In the genomic region with DNA sequence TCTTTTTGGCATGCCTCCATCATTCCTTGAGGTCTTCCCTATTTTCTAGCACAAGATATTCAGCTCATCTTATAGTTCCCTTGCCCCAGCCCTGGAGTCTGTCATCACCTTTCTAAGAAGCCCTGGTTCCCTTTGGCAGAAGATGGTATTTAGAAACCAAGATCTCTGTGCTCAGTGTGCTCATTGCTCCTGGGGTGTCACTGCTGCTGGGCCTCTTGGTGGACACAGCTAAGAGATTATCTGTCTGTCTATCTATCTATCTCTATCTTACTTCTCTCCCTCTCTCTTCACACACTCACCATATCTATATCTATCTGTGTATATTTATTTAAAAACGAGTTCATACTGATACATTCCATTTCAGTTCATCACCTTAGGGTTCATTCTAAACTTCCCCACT, we compare ENCODE assay signal across 29 cellular contexts.
"Had no signal": no experiment of that assay in that cellular context is flagged by ENCODE, and none has a peak within 500 bp of the region (broad histone marks: within the 10 kb centered on the region; RNA-seq: fewer than 3 reads in every experiment).

No MANE protein-coding gene starts in this region.

- H3K9me3 ChIP-seq: testis, thoracic aorta, thyroid gland, transverse colon, upper lobe of right lung, uterus, vagina had no signal

- DNase-seq: stimulated activated CD4-positive, alpha-beta T cell treated with anti-CD3 and anti-CD28 coated beads, Interleukin-2, amount 100 ng/mL, for 48 hours; stimulated activated CD4-positive, alpha-beta T cell treated with anti-CD3 and anti-CD28 coated beads, Interleukin-4, amount 100 ng/mL, for 1 hour; stimulated activated CD4-positive, alpha-beta T cell treated with anti-CD3 and anti-CD28 coated beads, Interleukin-4, amount 100 ng/mL, for 24 hours; stimulated activated CD4-positive, alpha-beta T cell treated with anti-CD3 and anti-CD28 coated beads, Interleukin-4, amount 100 ng/mL, for 4 hours; stimulated activated CD8-positive, alpha-beta memory T cell treated with anti-CD3 and anti-CD28 coated beads, Interleukin-4, amount 100 ng/mL, for 48 hours; stimulated activated naive B cell treated with anti-CD40 and anti-IgM and Interleukin-4, amounts not matched to agents 10 μg/mL and 1 μg/mL and 100 μg/mL, for 72 hours; stimulated activated naive CD4-positive, alpha-beta T cell; stimulated activated naive CD4-positive, alpha-beta T cell treated with Interleukin-2 at 50 U/mL for 16 hours; stimulated activated naive CD8-positive, alpha-beta T cell treated with anti-CD3 and anti-CD28 coated beads, Interleukin-15, amount 100 ng/mL, for 72 hours; stimulated activated naive CD8-positive, alpha-beta T cell treated with anti-CD3 and anti-CD28 coated beads, Interleukin-15, Interleukin-2, amounts not matched to agents 100 U/mL and 50 U/mL, for 24 hours; stomach; substantia nigra; testis; thyroid gland; tibial artery; transverse colon; trophoblast cell; upper lobe of left lung; upper lobe of right lung; uterus had no signal

- H3K4me1 Mint-ChIP-seq: stimulated activated effector memory CD8-positive, alpha-beta T cell treated with anti-CD3 and anti-CD28 coated beads, Interleukin-12 subunit alpha, Interleukin-12 subunit beta, amount 100 ng/mL, for 72 hours; stimulated activated naive CD8-positive, alpha-beta T cell treated with anti-CD3 and anti-CD28 coated beads, Interleukin-15, amount 100 ng/mL, for 72 hours had no signal

- H3K36me3 Mint-ChIP-seq: stimulated activated effector memory CD8-positive, alpha-beta T cell treated with anti-CD3 and anti-CD28 coated beads, Interleukin-12 subunit alpha, Interleukin-12 subunit beta, amount 100 ng/mL, for 72 hours; type B pancreatic cell had no signal

- H3K4me1 ChIP-seq: testis, thyroid gland, upper lobe of right lung, uterus, vagina had no signal

- H3K4me3 Mint-ChIP-seq: stimulated activated effector memory CD8-positive, alpha-beta T cell treated with anti-CD3 and anti-CD28 coated beads, Interleukin-12 subunit alpha, Interleukin-12 subunit beta, amount 100 ng/mL, for 72 hours; stimulated activated memory B cell treated with anti-CD40 and anti-IgM and Interleukin-4, amounts not matched to agents 10 μg/mL and 1 μg/mL and 100 μg/mL, for 72 hours; stimulated activated naive B cell treated with anti-CD40 and anti-IgM and Interleukin-4, amounts not matched to agents 10 μg/mL and 1 μg/mL and 100 μg/mL, for 72 hours; stimulated activated naive CD8-positive, alpha-beta T cell treated with anti-CD3 and anti-CD28 coated beads, Interleukin-15, amount 100 ng/mL, for 72 hours; stimulated activated naive CD8-positive, alpha-beta T cell treated with anti-CD3 and anti-CD28 coated beads, Interleukin-15, Interleukin-2, amounts not matched to agents 100 ng/mL and 50 ng/mL, for 24 hours; type B pancreatic cell had no signal

- FAIRE-seq: urothelium cell line had no signal

- H3K36me3 ChIP-seq: stomach, suprapubic skin, thoracic aorta, thyroid gland, tibial artery, tibial nerve, transverse colon, upper lobe of left lung, upper lobe of right lung, uterus, vagina had no signal

- H3K27ac ChIP-seq: stomach, suprapubic skin, testis, thoracic aorta, thyroid gland, tibial artery, tibial nerve, transverse colon, upper lobe of left lung, upper lobe of right lung, uterus, vagina had no signal

- ATAC-seq: stimulated activated effector memory CD8-positive, alpha-beta T cell treated with anti-CD3 and anti-CD28 coated beads, Interleukin-12 subunit alpha, Interleukin-12 subunit beta, amount 100 ng/mL, for 72 hours; stimulated activated memory B cell treated with anti-CD40 and anti-IgM and Interleukin-4, amounts not matched to agents 10 μg/mL and 1 μg/mL and 100 μg/mL, for 72 hours; stimulated activated naive B cell treated with anti-CD40 and anti-IgM and Interleukin-4, amounts not matched to agents 10 μg/mL and 1 μg/mL and 100 μg/mL, for 72 hours; stimulated activated naive CD8-positive, alpha-beta T cell treated with anti-CD3 and anti-CD28 coated beads, Interleukin-15, amount 100 ng/mL, for 72 hours; stimulated activated naive CD8-positive, alpha-beta T cell treated with anti-CD3 and anti-CD28 coated beads, Interleukin-15, Interleukin-2, amounts not matched to agents 100 U/mL and 50 U/mL, for 24 hours; upper lobe of right lung had no signal

- H3K4me3 ChIP-seq: stomach, suprapubic skin, testis, thoracic aorta, thyroid gland, tibial artery, tibial nerve, transverse colon, upper lobe of left lung, upper lobe of right lung, uterus, vagina had no signal

- H3K27me3 ChIP-seq: stomach, suprapubic skin, testis, thyroid gland, tibial artery, tibial nerve, transverse colon, upper lobe of left lung, upper lobe of right lung, uterus, vagina had no signal

- H3K27ac Mint-ChIP-seq: stimulated activated effector memory CD8-positive, alpha-beta T cell treated with anti-CD3 and anti-CD28 coated beads, Interleukin-12 subunit alpha, Interleukin-12 subunit beta, amount 100 ng/mL, for 72 hours; stimulated activated memory B cell treated with anti-CD40 and anti-IgM and Interleukin-4, amounts not matched to agents 10 μg/mL and 1 μg/mL and 100 μg/mL, for 72 hours; stimulated activated naive CD8-positive, alpha-beta T cell treated with anti-CD3 and anti-CD28 coated beads, Interleukin-15, Interleukin-2, amounts not matched to agents 100 ng/mL and 50 ng/mL, for 24 hours; type B pancreatic cell had no signal
